ENCODE assay signal across 10 cellular contexts in genomic region chr10:87657370-87657769, GRCh38. TPM values are rescaled to one million over a fixed set of nuclear protein-coding genes. Genes with fewer than 3 reads are reported as not detected.
A peak's percentile ranks its signal among the peaks of the same experiment; 100 is the strongest.
DNase-seq lines count a peak whose midpoint lies in the region; ATAC-seq, FAIRE-seq and TF ChIP-seq lines count a peak whose summit lies in the region.
"Had no signal": no experiment of that assay in that cellular context is flagged by ENCODE, and none has a peak within 500 bp of the region (broad histone marks: within the 10 kb centered on the region; RNA-seq: fewer than 3 reads in every experiment).

No MANE protein-coding gene starts in this region.

- no peak for TF ChIP-seq CTCF in testis (IDR thresholded peaks at IDR 0.05)
- TF ChIP-seq CTCF in Peyer's patch (IDR thresholded peaks at IDR 0.05), result no peak

- H3K27me3 ChIP-seq in testis (no peaks in the 10 kb centered on the region), Peyer's patch (no peaks in the 10 kb centered on the region), SJCRH30 (no peaks in the 10 kb centered on the region)

- H3K4me1 ChIP-seq in testis (peaks cover 8% of the 10 kb centered on the region), Peyer's patch (peaks cover 0 to 8% (median 0%) of the 10 kb centered on the region in 4 donors), SJCRH30 (no peaks in the 10 kb centered on the region)

- no peak overlapping the region for H3K4me3 ChIP-seq in testis
- no peak overlapping the region for H3K4me3 ChIP-seq in Peyer's patch
- no peak overlapping the region for H3K4me3 ChIP-seq in SJCRH30

- H3K9me3 Mint-ChIP-seq in activated naive CD4-positive, alpha-beta T cell treated with anti-CD3 and anti-CD28 coated beads, Interleukin-2, amount 50 U/mL, for 72 hours, result no peaks in the 10 kb centered on the region

- ATAC-seq in activated naive CD4-positive, alpha-beta T cell treated with anti-CD3 and anti-CD28 coated beads, Interleukin-2, amount 50 U/mL, for 72 hours, result no peak

- no peak for TF ChIP-seq POLR2A in testis (IDR thresholded peaks at IDR 0.05)
- no peak for TF ChIP-seq POLR2A in Peyer's patch (IDR thresholded peaks at IDR 0.05)

- no peak overlapping the region for H3K27ac Mint-ChIP-seq in activated naive CD4-positive, alpha-beta T cell treated with anti-CD3 and anti-CD28 coated beads, Interleukin-2, amount 50 U/mL, for 72 hours

- intact Hi-C loops in testis (cut with DNase I; ENCODE audit: low total_unique reads), result no loop called here

- no peak for DNase-seq in HTR-8/SVneo (ENCODE audit: insufficient read length, low spot score)
- peak; percentile 38 for DNase-seq in astrocyte of the hippocampus (ENCODE audit: low read depth, low spot score)
- DNase-seq in iris pigment epithelial cell (ENCODE audit: low read depth), result peak; percentile 88
- DNase-seq in testis, result peak; percentile 43
- no peak for DNase-seq in Peyer's patch
- DNase-seq in activated naive CD4-positive, alpha-beta T cell treated with anti-CD3 and anti-CD28 coated beads, Interleukin-2, amount 50 U/mL, for 72 hours (ENCODE audit: low spot score in 2 of 2), result no peak
- no peak for DNase-seq in NCI-H2029 treated with DMSO at 0.1 percent for 48 hours (lab: John Stamatoyannopoulos, UW)
- no peak for DNase-seq in SJCRH30
- DNase-seq: head of caudate nucleus, NCI-H2081 had no signal

- no peaks in the 10 kb centered on the region for H3K36me3 ChIP-seq in testis (ENCODE audit: low read depth, missing control alignments)
- H3K36me3 ChIP-seq in Peyer's patch, result no peaks in the 10 kb centered on the region
- H3K36me3 ChIP-seq in SJCRH30, result no peaks in the 10 kb centered on the region

- H3K27ac ChIP-seq in testis (peak overlapping the region in 1 of 2 donors; percentile 55), Peyer's patch (peak overlapping the region in 1 of 4 donors; percentile 16), SJCRH30 (no peak overlapping the region)

- FAIRE-seq in HTR-8/SVneo (lab: Jason Lieb, UNC), result peak; percentile 74

- H3K9me3 ChIP-seq in testis (no peaks in the 10 kb centered on the region), Peyer's patch (no peaks in the 10 kb centered on the region), SJCRH30 (replicated peaks) (no peaks in the 10 kb centered on the region)

- WGBS in testis, 2 donors, result 64 to 79% methylated on average over 5 of the region's 5 CpGs

- peaks cover 0 to 4% of the 10 kb centered on the region in 2 donors for H3K36me3 Mint-ChIP-seq in activated naive CD4-positive, alpha-beta T cell treated with anti-CD3 and anti-CD28 coated beads, Interleukin-2, amount 50 U/mL, for 72 hours

RNA-seq across cellular contexts. Expression of gene PAPSS2, which starts 2.3 kb away (rescaled TPM):
- total RNA-seq in testis (1 to 10 TPM; 4.6 to 6.4 TPM), Peyer's patch (100 to 1,000 TPM in 3 of 4 donors, 10 to 100 TPM in 1; 28.1 to 166 (median 146) TPM)
- polyA plus RNA-seq in testis (ENCODE audit: insufficient read depth, low read depth, low replicate concordance), result 20.1 TPM
- 1 to 10 TPM in 1 of 2 donors, under 1 TPM in 1; 0.05 to 1.5 TPM for total RNA-seq in activated naive CD4-positive, alpha-beta T cell treated with anti-CD3 and anti-CD28 coated beads, Interleukin-2, amount 50 U/mL, for 72 hours
- total RNA-seq in SJCRH30 (2014; rRNA removed; shearing (Covaris generic)), result 1.4 and 1.5 TPM in 2 replicates

Comparison
In these comparisons a context has a peak if more than half of its experiments do, and no peak if none do; other contexts are left out.
1. DNase-seq: peak in astrocyte of the hippocampus (single experiment), iris pigment epithelial cell (single experiment) and testis (single experiment); none in HTR-8/SVneo (single experiment), Peyer's patch (0 of 3), activated naive CD4-positive, alpha-beta T cell treated with anti-CD3 and anti-CD28 coated beads, Interleukin-2, amount 50 U/mL, for 72 hours (0 of 2), NCI-H2029 treated with DMSO at 0.1 percent for 48 hours (single experiment) and SJCRH30 (0 of 2).